19 cellular contexts compared by ENCODE assay signal in the genomic region with DNA sequence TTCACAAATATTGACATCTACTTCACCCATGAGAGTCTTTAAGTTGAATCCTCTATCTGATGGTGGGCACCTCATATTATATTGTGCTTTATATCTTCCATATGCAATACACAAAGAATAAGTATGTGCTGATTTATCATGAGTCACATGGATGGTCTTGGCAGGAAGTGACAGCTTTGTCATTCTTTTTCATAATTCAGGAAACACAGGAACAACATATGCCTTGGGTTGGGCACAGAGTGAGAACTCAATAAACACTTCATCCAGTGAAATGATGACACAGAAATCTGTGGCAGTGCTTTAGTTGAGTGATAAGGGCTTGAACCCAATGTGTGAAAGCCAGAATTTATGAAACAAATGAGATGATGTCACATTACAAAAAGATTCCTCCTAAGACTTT. TPM values are rescaled to one million over a fixed set of nuclear protein-coding genes. Genes with fewer than 3 reads are reported as not detected.
DNase-seq lines count a peak whose midpoint lies in the region; ATAC-seq and TF ChIP-seq lines count a peak whose summit lies in the region.
"Had no signal": no experiment of that assay in that cellular context is flagged by ENCODE, and none has a peak within 500 bp of the region (broad histone marks: within the 10 kb centered on the region; RNA-seq: fewer than 3 reads in every experiment).

No MANE protein-coding gene starts in this region.

- DNase-seq in activated CD4-positive, CD25-positive, alpha-beta regulatory T cell (lab: John Stamatoyannopoulos, UW), result no peak
- peak; percentile 60 for DNase-seq in RPMI7951 (ENCODE audit: low read depth)
- no peak for DNase-seq in esophagus squamous epithelium (lab: John Stamatoyannopoulos, UW)
- no peak for DNase-seq in Peyer's patch
- DNase-seq: activated CD4-positive, alpha-beta T cell treated with anti-CD3 and anti-CD28 coated beads for 4 hours; Caco-2; mesendoderm; NCI-H2171; occipital lobe; stimulated activated naive CD8-positive, alpha-beta T cell treated with anti-CD3 and anti-CD28 coated beads, Interleukin-15, amount 100 ng/mL, for 72 hours; T-cell had no signal

- peak; percentile 6 to 7 for ATAC-seq in activated CD4-positive, CD25-positive, alpha-beta regulatory T cell treated with anti-CD3 and anti-CD28 coated beads, Interleukin-2, amount 50 U/mL, for 24 hours
- no peak for ATAC-seq in HG02588 (IDR thresholded peaks at IDR 0.05; ENCODE audit: unreplicated experiment)
- ATAC-seq in GM19397 (IDR thresholded peaks at IDR 0.05; ENCODE audit: unreplicated experiment), result no peak
- ATAC-seq: A549; stimulated activated naive CD8-positive, alpha-beta T cell treated with anti-CD3 and anti-CD28 coated beads, Interleukin-15, amount 100 ng/mL, for 72 hours; T-cell had no signal

- no peak overlapping the region for H3K4me3 ChIP-seq in esophagus squamous epithelium
- no peak overlapping the region for H3K4me3 ChIP-seq in skeletal muscle satellite cell (ENCODE audit: low read length)
- no peak overlapping the region for H3K4me3 ChIP-seq in Peyer's patch
- H3K4me3 ChIP-seq: A549, coronary artery, skin epidermis had no signal

- no peak for TF ChIP-seq CTCF in esophagus squamous epithelium (IDR thresholded peaks at IDR 0.05)
- no peak for TF ChIP-seq CTCF in Peyer's patch (IDR thresholded peaks at IDR 0.05)

- H3K27ac ChIP-seq in esophagus squamous epithelium, result peak overlapping the region; percentile 40 to 78 (median 68)
- peak overlapping the region in 1 of 4 donors; percentile 44 for H3K27ac ChIP-seq in Peyer's patch
- H3K27ac ChIP-seq: HL-60 had no signal

- intact Hi-C loops in esophagus squamous epithelium (cut with DNase I), result no loop called here

- H3K9me3 ChIP-seq in esophagus squamous epithelium (no peaks in the 10 kb centered on the region), skeletal muscle satellite cell (replicated peaks; ENCODE audit: low read length) (no peaks in the 10 kb centered on the region), Peyer's patch (no peaks in the 10 kb centered on the region)
- H3K9me3 ChIP-seq: A549, Caco-2 had no signal

- H3K36me3 ChIP-seq in esophagus squamous epithelium, result peaks cover 0 to 12% (median 0%) of the 10 kb centered on the region in 3 donors
- no peaks in the 10 kb centered on the region for H3K36me3 ChIP-seq in skeletal muscle satellite cell (ENCODE audit: insufficient read depth, low read length)
- H3K36me3 ChIP-seq in Peyer's patch, result no peaks in the 10 kb centered on the region

- no peak overlapping the region for H3K4me2 ChIP-seq in skeletal muscle satellite cell (ENCODE audit: low read length)

- TF ChIP-seq POLR2A in esophagus squamous epithelium (IDR thresholded peaks at IDR 0.05), result no peak
- no peak for TF ChIP-seq POLR2A in Peyer's patch (IDR thresholded peaks at IDR 0.05)

- peak overlapping the region; percentile 52 for H3K9ac ChIP-seq in skeletal muscle satellite cell (ENCODE audit: low read depth, low read length)

- H3K4me1 ChIP-seq in esophagus squamous epithelium (peaks cover 22 to 53% (median 42%) of the 10 kb centered on the region in 3 donors), skeletal muscle satellite cell (ENCODE audit: control insufficient read depth, insufficient read depth, low read length) (peaks cover 62% of the 10 kb centered on the region), Peyer's patch (peaks cover 0 to 25% (median 1%) of the 10 kb centered on the region in 4 donors)

- H3K27me3 ChIP-seq in esophagus squamous epithelium (no peaks in the 10 kb centered on the region), skeletal muscle satellite cell (ENCODE audit: control insufficient read depth, insufficient read depth, low read length) (no peaks in the 10 kb centered on the region), Peyer's patch (no peaks in the 10 kb centered on the region)

RNA-seq across cellular contexts. Expression of a gene that starts 41.2 kb away (rescaled TPM):
- total RNA-seq in RPMI7951 (2014; rRNA removed; shearing (Covaris generic)), result 45.8 and 46.0 TPM in 2 replicates
- total RNA-seq in esophagus squamous epithelium (10 to 100 TPM; 35.2 to 62.6 (median 46.5) TPM), Peyer's patch (10 to 100 TPM; 22.3 to 73.7 (median 55.1) TPM)
- 22.9 and 30.2 TPM in 2 replicates for total RNA-seq in skeletal muscle satellite cell (2012; rRNA removed)

Comparison
In these comparisons a context has a peak if more than half of its experiments do, and no peak if none do; other contexts are left out.
1. ATAC-seq: peak in activated CD4-positive, CD25-positive, alpha-beta regulatory T cell treated with anti-CD3 and anti-CD28 coated beads, Interleukin-2, amount 50 U/mL, for 24 hours (2 of 2); none in HG02588 (single experiment) and GM19397 (single experiment).